9 cellular contexts compared by ENCODE assay signal in genomic region chr10:44995581-44995913, GRCh38. TPM values are rescaled to one million over a fixed set of nuclear protein-coding genes. Genes with fewer than 3 reads are reported as not detected.
DNase-seq lines count a peak whose midpoint lies in the region; ATAC-seq and TF ChIP-seq lines count a peak whose summit lies in the region.
"Had no signal": no experiment of that assay in that cellular context is flagged by ENCODE, and none has a peak within 500 bp of the region (broad histone marks: within the 10 kb centered on the region; RNA-seq: fewer than 3 reads in every experiment).

No MANE protein-coding gene starts in this region.

- no peaks in the 10 kb centered on the region for H3K79me2 ChIP-seq in KMS-11 (ENCODE audit: insufficient read depth, low read depth)

- H3K4me3 ChIP-seq in KMS-11 (IDR thresholded peaks at IDR 0.05; ENCODE audit: insufficient read depth, low read depth, low read length) (no peak overlapping the region), adipocyte (ENCODE audit: low read length) (peak overlapping the region; percentile 7), lower lobe of right lung (no peak overlapping the region)

- ATAC-seq in lower lobe of right lung (no peak), GM19035 (IDR thresholded peaks at IDR 0.05; ENCODE audit: unreplicated experiment) (no peak)
- ATAC-seq: PC-3 had no signal

- H3K27ac ChIP-seq in KMS-11 = peak overlapping the region; percentile 72
- H3K27ac ChIP-seq in lower lobe of right lung = peak overlapping the region; percentile 81
- peak overlapping the region; percentile 62 for H3K27ac ChIP-seq in substantia nigra (ENCODE audit: low read depth, low read length, poor library complexity, severe bottlenecking)

- H3K9ac ChIP-seq in KMS-11 (peak overlapping the region; percentile 26; the same call in 1 of the 2 replicates), adipocyte (ENCODE audit: low read length) (peak overlapping the region; percentile 78)

- H3K36me3 ChIP-seq in KMS-11 (ENCODE audit: insufficient read depth) = peaks cover 3% of the 10 kb centered on the region; the same call in 1 of the 2 replicates
- H3K36me3 ChIP-seq in adipocyte (ENCODE audit: control insufficient read depth, insufficient read depth, low read length, severe bottlenecking) = peaks cover 32% of the 10 kb centered on the region
- peaks cover 38% of the 10 kb centered on the region for H3K36me3 ChIP-seq in lower lobe of right lung

- DNase-seq in adipocyte (ENCODE audit: low read depth) = no peak
- DNase-seq in lower lobe of right lung = no peak
- no peak for DNase-seq in substantia nigra (lab: John Stamatoyannopoulos, UW)
- no peak for DNase-seq in NCI-H2171 treated with DMSO at 0.1 percent for 48 hours (lab: John Stamatoyannopoulos, UW)
- DNase-seq in AG08396 (ENCODE audit: low spot score) = no peak
- DNase-seq: H7, PC-3 had no signal

- H3K9me3 ChIP-seq in adipocyte (ENCODE audit: control insufficient read depth, low read length) = no peaks in the 10 kb centered on the region
- no peaks in the 10 kb centered on the region for H3K9me3 ChIP-seq in lower lobe of right lung

- no peak for TF ChIP-seq CTCF in KMS-11 (conservative IDR thresholded peaks at IDR 0.05; ENCODE audit: low read depth, low read length)
- TF ChIP-seq CTCF in lower lobe of right lung (IDR thresholded peaks at IDR 0.05) = no peak

- H3K4me1 ChIP-seq in KMS-11 (ENCODE audit: low read depth, poor library complexity, severe bottlenecking) (peaks cover 85% of the 10 kb centered on the region), adipocyte (ENCODE audit: control insufficient read depth, insufficient read depth, low read length) (peaks cover 93% of the 10 kb centered on the region), lower lobe of right lung (peaks cover 88% of the 10 kb centered on the region)

- intact Hi-C loops in lower lobe of right lung (cut with DNase I) = no loop called here

- H3K4me2 ChIP-seq in KMS-11 = peak overlapping the region; percentile 48

- no peak overlapping the region for H2AFZ ChIP-seq in KMS-11 (ENCODE audit: low read depth)

- H3K27me3 ChIP-seq in KMS-11 (ENCODE audit: insufficient read depth, low read depth) = no peaks in the 10 kb centered on the region
- no peaks in the 10 kb centered on the region for H3K27me3 ChIP-seq in adipocyte (replicated peaks; ENCODE audit: control insufficient read depth, insufficient read depth, low read length)
- no peaks in the 10 kb centered on the region for H3K27me3 ChIP-seq in lower lobe of right lung (ENCODE audit: low read depth)

- no peaks in the 10 kb centered on the region for H4K20me1 ChIP-seq in KMS-11 (ENCODE audit: insufficient read depth)

RNA-seq across cellular contexts. Expression of gene ZNF22, which starts 5.2 kb away (rescaled TPM):
- 22.1 TPM for total RNA-seq in lower lobe of right lung

RNA-seq across cellular contexts. Expression of gene DEPP1, which starts 16.9 kb away (rescaled TPM):
- 108 TPM for total RNA-seq in lower lobe of right lung

RNA-seq across cellular contexts. Expression of gene RASSF4, which starts 35.9 kb away (rescaled TPM):
- total RNA-seq in lower lobe of right lung = 49.0 TPM
